ENCODE assay signal across 4 cellular contexts in the genomic region with DNA sequence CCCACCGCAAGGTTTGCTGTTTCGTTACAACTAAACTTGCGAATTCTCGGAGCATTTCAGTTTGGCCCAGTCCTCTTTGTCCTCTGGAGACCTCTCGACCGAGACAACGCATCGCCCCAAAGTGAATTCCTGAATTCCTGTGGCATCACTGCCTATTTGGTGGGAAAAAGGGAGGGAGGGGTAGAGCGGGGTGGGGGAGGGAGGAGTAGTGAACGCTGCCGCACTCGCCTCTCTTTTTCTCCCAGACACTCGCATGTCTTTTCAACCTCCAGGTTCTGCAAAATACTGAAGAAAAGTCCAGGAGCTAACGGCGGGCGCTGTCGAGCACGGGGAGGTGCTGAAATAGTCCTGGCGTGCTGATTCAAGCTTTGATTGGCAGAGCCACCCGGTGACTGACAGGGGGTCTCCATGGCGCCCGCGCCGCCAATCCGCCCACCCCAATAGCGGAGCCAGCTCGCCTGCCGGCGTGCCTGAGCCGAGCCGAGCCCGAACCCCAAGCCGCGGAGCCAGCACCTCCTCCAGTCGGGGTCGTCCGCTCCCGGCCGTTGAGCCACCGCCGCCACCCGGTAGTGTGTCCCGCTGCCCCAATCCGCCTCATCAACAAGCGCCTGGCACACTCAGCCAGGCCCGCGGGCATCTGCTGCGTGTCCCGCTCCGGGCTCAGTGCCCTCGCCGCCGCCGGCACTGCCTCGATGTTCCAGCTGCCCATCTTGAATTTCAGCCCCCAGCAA.
TF ChIP-seq lines count a peak whose summit lies in the region.

Gene SIX6, plus strand, starts transcription at position 440 of the 731 bp plus-strand sequence. Its CDS starts 253 bp downstream, at position 693.

TF ChIP-seq in liver, 16 proteins besides CTCF, POLR2A, EP300 and RAD21:
- TF ChIP-seq YY1 (IDR thresholded peaks at IDR 0.05) (no peak), GABPA (IDR thresholded peaks at IDR 0.05 in 1 of 2, conservative IDR thresholded peaks at IDR 0.05 in 1 of 2) (no peak), RXRA (IDR thresholded peaks at IDR 0.05) (no peak)
- TF ChIP-seq, protein P1, sequence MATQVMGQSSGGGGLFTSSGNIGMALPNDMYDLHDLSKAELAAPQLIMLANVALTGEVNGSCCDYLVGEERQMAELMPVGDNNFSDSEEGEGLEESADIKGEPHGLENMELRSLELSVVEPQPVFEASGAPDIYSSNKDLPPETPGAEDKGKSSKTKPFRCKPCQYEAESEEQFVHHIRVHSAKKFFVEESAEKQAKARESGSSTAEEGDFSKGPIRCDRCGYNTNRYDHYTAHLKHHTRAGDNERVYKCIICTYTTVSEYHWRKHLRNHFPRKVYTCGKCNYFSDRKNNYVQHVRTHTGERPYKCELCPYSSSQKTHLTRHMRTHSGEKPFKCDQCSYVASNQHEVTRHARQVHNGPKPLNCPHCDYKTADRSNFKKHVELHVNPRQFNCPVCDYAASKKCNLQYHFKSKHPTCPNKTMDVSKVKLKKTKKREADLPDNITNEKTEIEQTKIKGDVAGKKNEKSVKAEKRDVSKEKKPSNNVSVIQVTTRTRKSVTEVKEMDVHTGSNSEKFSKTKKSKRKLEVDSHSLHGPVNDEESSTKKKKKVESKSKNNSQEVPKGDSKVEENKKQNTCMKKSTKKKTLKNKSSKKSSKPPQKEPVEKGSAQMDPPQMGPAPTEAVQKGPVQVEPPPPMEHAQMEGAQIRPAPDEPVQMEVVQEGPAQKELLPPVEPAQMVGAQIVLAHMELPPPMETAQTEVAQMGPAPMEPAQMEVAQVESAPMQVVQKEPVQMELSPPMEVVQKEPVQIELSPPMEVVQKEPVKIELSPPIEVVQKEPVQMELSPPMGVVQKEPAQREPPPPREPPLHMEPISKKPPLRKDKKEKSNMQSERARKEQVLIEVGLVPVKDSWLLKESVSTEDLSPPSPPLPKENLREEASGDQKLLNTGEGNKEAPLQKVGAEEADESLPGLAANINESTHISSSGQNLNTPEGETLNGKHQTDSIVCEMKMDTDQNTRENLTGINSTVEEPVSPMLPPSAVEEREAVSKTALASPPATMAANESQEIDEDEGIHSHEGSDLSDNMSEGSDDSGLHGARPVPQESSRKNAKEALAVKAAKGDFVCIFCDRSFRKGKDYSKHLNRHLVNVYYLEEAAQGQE (IDR thresholded peaks at IDR 0.05) = peak; percentile 38

TF ChIP-seq in HepG2, 621 proteins besides CTCF, POLR2A, EP300 and RAD21 (continues in another document):
- TF ChIP-seq, protein P2, sequence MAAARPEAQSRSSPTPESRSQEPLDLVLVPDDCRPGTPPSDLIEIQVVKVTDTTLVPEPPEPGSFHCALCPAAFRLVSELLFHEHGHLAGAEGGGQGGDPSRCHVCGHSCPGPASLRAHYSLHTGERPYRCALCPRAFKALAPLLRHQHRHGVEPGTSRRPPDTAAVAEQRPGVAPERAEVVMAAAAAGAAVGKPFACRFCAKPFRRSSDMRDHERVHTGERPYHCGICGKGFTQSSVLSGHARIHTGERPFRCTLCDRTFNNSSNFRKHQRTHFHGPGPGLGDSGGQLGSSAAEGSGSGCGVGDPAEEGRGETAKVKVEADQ (CRISPR knock-in tag; IDR thresholded peaks at IDR 0.05; ENCODE audit: borderline replicate concordance) = no peak
- TF ChIP-seq FOXK1 (CRISPR knock-in tag; IDR thresholded peaks at IDR 0.05; ENCODE audit: borderline replicate concordance, low read depth) (no peak), ZNF530 (CRISPR knock-in tag; IDR thresholded peaks at IDR 0.05; ENCODE audit: low read depth) (no peak), DMAP1 (CRISPR knock-in tag; IDR thresholded peaks at IDR 0.05) (no peak), RBFOX2 (IDR thresholded peaks at IDR 0.05; ENCODE audit: low read depth, low read length) (no peak), PRDM4 (CRISPR knock-in tag; IDR thresholded peaks at IDR 0.05; ENCODE audit: borderline replicate concordance) (no peak), ZFP82 (CRISPR knock-in tag; IDR thresholded peaks at IDR 0.05; ENCODE audit: borderline replicate concordance) (no peak)
- TF ChIP-seq, protein P3, sequence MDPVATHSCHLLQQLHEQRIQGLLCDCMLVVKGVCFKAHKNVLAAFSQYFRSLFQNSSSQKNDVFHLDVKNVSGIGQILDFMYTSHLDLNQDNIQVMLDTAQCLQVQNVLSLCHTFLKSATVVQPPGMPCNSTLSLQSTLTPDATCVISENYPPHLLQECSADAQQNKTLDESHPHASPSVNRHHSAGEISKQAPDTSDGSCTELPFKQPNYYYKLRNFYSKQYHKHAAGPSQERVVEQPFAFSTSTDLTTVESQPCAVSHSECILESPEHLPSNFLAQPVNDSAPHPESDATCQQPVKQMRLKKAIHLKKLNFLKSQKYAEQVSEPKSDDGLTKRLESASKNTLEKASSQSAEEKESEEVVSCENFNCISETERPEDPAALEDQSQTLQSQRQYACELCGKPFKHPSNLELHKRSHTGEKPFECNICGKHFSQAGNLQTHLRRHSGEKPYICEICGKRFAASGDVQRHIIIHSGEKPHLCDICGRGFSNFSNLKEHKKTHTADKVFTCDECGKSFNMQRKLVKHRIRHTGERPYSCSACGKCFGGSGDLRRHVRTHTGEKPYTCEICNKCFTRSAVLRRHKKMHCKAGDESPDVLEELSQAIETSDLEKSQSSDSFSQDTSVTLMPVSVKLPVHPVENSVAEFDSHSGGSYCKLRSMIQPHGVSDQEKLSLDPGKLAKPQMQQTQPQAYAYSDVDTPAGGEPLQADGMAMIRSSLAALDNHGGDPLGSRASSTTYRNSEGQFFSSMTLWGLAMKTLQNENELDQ (CRISPR knock-in tag; IDR thresholded peaks at IDR 0.05; ENCODE audit: borderline replicate concordance) = no peak

TF ChIP-seq in SK-N-SH, 30 proteins besides CTCF, POLR2A, EP300 and RAD21:
- TF ChIP-seq GABPA (IDR thresholded peaks at IDR 0.05; ENCODE audit: low read depth) (no peak), CHD2 (IDR thresholded peaks at IDR 0.05; ENCODE audit: low read length, partially characterized antibody) (no peak), EZH2phosphoT487 (IDR thresholded peaks at IDR 0.05; ENCODE audit: borderline replicate concordance, low read depth) (0 out of 2 replicates have a peak, but pooled peaks have one; percentile 43), FOXM1 (IDR thresholded peaks at IDR 0.05; ENCODE audit: low read depth) (no peak), NFIC (IDR thresholded peaks at IDR 0.05; ENCODE audit: borderline replicate concordance) (no peak), NRF1 (IDR thresholded peaks at IDR 0.05; ENCODE audit: low read depth, low read length) (no peak), TEAD4 (IDR thresholded peaks at IDR 0.05; ENCODE audit: borderline replicate concordance, insufficient read depth) (no peak), JUND (IDR thresholded peaks at IDR 0.05) (no peak), POLR2AphosphoS5 (IDR thresholded peaks at IDR 0.05; ENCODE audit: low read depth, low read length) (no peak), YY1 (IDR thresholded peaks at IDR 0.05; ENCODE audit: low read depth) (no peak), PBX3 (IDR thresholded peaks at IDR 0.05) (peak; percentile 80)
- TF ChIP-seq, protein P1 (IDR thresholded peaks at IDR 0.05; ENCODE audit: low read depth, low read length) = peak; percentile 94

TF ChIP-seq in GM12891, 5 proteins besides CTCF, POLR2A, EP300 and RAD21:
- TF ChIP-seq POU2F2 (IDR thresholded peaks at IDR 0.05; ENCODE audit: low read depth, low read length) = no peak
- TF ChIP-seq TAF1 (IDR thresholded peaks at IDR 0.05; ENCODE audit: low read depth, low read length) = no peak
- no peak for TF ChIP-seq PAX5 (IDR thresholded peaks at IDR 0.05; ENCODE audit: insufficient read depth, low read length, severe bottlenecking)
- no peak for TF ChIP-seq POLR2AphosphoS5 (IDR thresholded peaks at IDR 0.05; ENCODE audit: low read depth, low read length)
- no peak for TF ChIP-seq SPI1 (IDR thresholded peaks at IDR 0.05; ENCODE audit: low read depth, low read length)
TF ChIP-seq in GM12891: peak in this region for 0.
